Comparison of ENCODE assay signal across 7 cellular contexts in genomic region chr6:90413867-90414266, GRCh38.
DNase-seq lines count a peak whose midpoint lies in the region; ATAC-seq and TF ChIP-seq lines count a peak whose summit lies in the region.

No MANE protein-coding gene starts in this region.

- H3K27ac Mint-ChIP-seq in T-helper 1 cell treated with Interleukin-12 subunit alpha and Interleukin-12 subunit beta and Interleukin-4 antibody, amounts not matched to agents 30 μg/mL and 1 μg/mL, for 36 hours, result peak overlapping the region; percentile 93

- POLR2A ChIA-PET in IMR-90 (lab: Charles Lee; ENCODE audit: unreplicated experiment), result no interaction called here

- 0 out of 2 replicates have a peak overlapping the region, but pooled peaks have one; percentile 44 for H3K14ac ChIP-seq in IMR-90 (replicated peaks; ENCODE audit: low read depth, low read length)

- peaks cover 3% of the 10 kb centered on the region; the same call in 1 of the 2 replicates for H3K4me1 ChIP-seq in IMR-90 (ENCODE audit: control insufficient read depth, insufficient read depth, low read length)
- H3K4me1 ChIP-seq in lower lobe of right lung, result peaks cover 6% of the 10 kb centered on the region

- H2BK120ac ChIP-seq in IMR-90 (ENCODE audit: low read depth, low read length), result no peak overlapping the region

- no peaks in the 10 kb centered on the region for H3K9me1 ChIP-seq in IMR-90 (ENCODE audit: insufficient read depth, low read length)

- H3K4me1 Mint-ChIP-seq in T-helper 1 cell treated with Interleukin-12 subunit alpha and Interleukin-12 subunit beta and Interleukin-4 antibody, amounts not matched to agents 30 μg/mL and 1 μg/mL, for 36 hours (ENCODE audit: low read depth), result peaks cover 63% of the 10 kb centered on the region

- no peaks in the 10 kb centered on the region for H4K20me1 ChIP-seq in IMR-90 (ENCODE audit: insufficient read depth, low read length)

- BruUV-seq in IMR-90 (replicated peaks; lab: Mats Ljungman, UMichigan), result no TSS peak

- H3K4me2 ChIP-seq in IMR-90 (ENCODE audit: low read depth, low read length), result peak overlapping the region; percentile 61

- H2AK5ac ChIP-seq in IMR-90 (ENCODE audit: low read depth, low read length), result no peak overlapping the region

- H3K18ac ChIP-seq in IMR-90 (ENCODE audit: low read depth, low read length), result no peak overlapping the region

- H3K27ac ChIP-seq in IMR-90 (ENCODE audit: insufficient read depth, low read length) (no peak overlapping the region), lower lobe of right lung (no peak overlapping the region)

- H3K27me3 ChIP-seq in IMR-90 (ENCODE audit: control insufficient read depth, insufficient read depth, low read length), result peaks cover 8% of the 10 kb centered on the region
- H3K27me3 ChIP-seq in lower lobe of right lung (ENCODE audit: low read depth), result no peaks in the 10 kb centered on the region

- DNase-seq in IMR-90 (peak; percentile 12), astrocyte of the hippocampus (ENCODE audit: low read depth, low spot score) (peak; percentile 77), lower lobe of right lung (no peak)
- DNase-seq in stimulated activated CD8-positive, alpha-beta memory T cell treated with anti-CD3 and anti-CD28 coated beads, Interleukin-15, amount 100 ng/mL, for 4 hours (ENCODE audit: low read depth in 2 of 2), result peak; percentile 56 to 82
- DNase-seq in NK-92 treated with Interleukin-12 subunit alpha and Interleukin-12 subunit beta, amount 100 ng/mL, for 24 hours (lab: John Stamatoyannopoulos, UW), result no peak

- H3K36me3 ChIP-seq in IMR-90 (ENCODE audit: control insufficient read depth, insufficient read depth, low read length), result no peaks in the 10 kb centered on the region
- H3K36me3 ChIP-seq in lower lobe of right lung, result no peaks in the 10 kb centered on the region

- no peak overlapping the region for H4K91ac ChIP-seq in IMR-90 (ENCODE audit: insufficient read depth, low read depth, low read length)

- no peak overlapping the region for H3K9ac ChIP-seq in IMR-90 (ENCODE audit: low read depth, low read length)

- dilution Hi-C loops in IMR-90 (cut with HindIII; ENCODE audit: low sequenced_read_pairs, unreplicated experiment), result no loop called here

- no peak overlapping the region for H4K5ac ChIP-seq in IMR-90 (ENCODE audit: low read depth, low read length)

- H3K9me3 ChIP-seq in IMR-90 (ENCODE audit: control insufficient read depth, insufficient read depth, low read length), result no peaks in the 10 kb centered on the region
- no peaks in the 10 kb centered on the region for H3K9me3 ChIP-seq in lower lobe of right lung

- peaks cover 6% of the 10 kb centered on the region for H3K36me3 Mint-ChIP-seq in T-helper 1 cell treated with Interleukin-12 subunit alpha and Interleukin-12 subunit beta and Interleukin-4 antibody, amounts not matched to agents 30 μg/mL and 1 μg/mL, for 36 hours (ENCODE audit: low read depth)

- H3K23ac ChIP-seq in IMR-90 (ENCODE audit: low read depth, low read length), result no peak overlapping the region

- no peak for TF ChIP-seq POLR2A in IMR-90 (IDR thresholded peaks at IDR 0.05; ENCODE audit: low read depth, low read length)

- no peak overlapping the region for H2BK15ac ChIP-seq in IMR-90 (ENCODE audit: low read depth, low read length)

- no peaks in the 10 kb centered on the region for H3K79me1 ChIP-seq in IMR-90 (ENCODE audit: low read depth in 1 of 2, low read length in 2 of 2)

- no peak overlapping the region for H2AK9ac ChIP-seq in IMR-90 (replicated peaks; ENCODE audit: low read depth, low read length, poor library complexity)

- H4K8ac ChIP-seq in IMR-90 (ENCODE audit: low read depth in 2 of 2, low read length in 2 of 2), result no peak overlapping the region

- CTCF ChIA-PET in IMR-90 (lab: Yijun Ruan, JAX), result interaction anchor here (2.2 kb wide), 1 partner anchor 473 kb away, joined by 6 read pairs; no protein-coding TSS in a partner anchor

- peak overlapping the region; percentile 79 for H3K4me3 Mint-ChIP-seq in T-helper 1 cell treated with Interleukin-12 subunit alpha and Interleukin-12 subunit beta and Interleukin-4 antibody, amounts not matched to agents 30 μg/mL and 1 μg/mL, for 36 hours

- H2BK5ac ChIP-seq in IMR-90 (ENCODE audit: low read depth, low read length, poor library complexity, severe bottlenecking), result no peak overlapping the region

- no peak overlapping the region for H2BK20ac ChIP-seq in IMR-90 (ENCODE audit: low read depth, low read length)

- no peaks in the 10 kb centered on the region for H3K9me3 Mint-ChIP-seq in T-helper 1 cell treated with Interleukin-12 subunit alpha and Interleukin-12 subunit beta and Interleukin-4 antibody, amounts not matched to agents 30 μg/mL and 1 μg/mL, for 36 hours

- no peak for TF ChIP-seq RAD21 in IMR-90 (IDR thresholded peaks at IDR 0.05; ENCODE audit: low read length)

- H2AFZ ChIP-seq in IMR-90 (replicated peaks; ENCODE audit: low read length, poor library complexity), result peak overlapping the region; percentile 84

- H3K56ac ChIP-seq in IMR-90 (ENCODE audit: extremely low read depth, insufficient read depth, low read length), result no peak overlapping the region

- TF ChIP-seq CTCF in IMR-90 (conservative IDR thresholded peaks at IDR 0.05; ENCODE audit: low read depth, low read length), result no peak
- no peak for TF ChIP-seq CTCF in lower lobe of right lung (IDR thresholded peaks at IDR 0.05)

- 0 out of 2 replicates have a peak overlapping the region, but pooled peaks have one; percentile 21 for H3K4me3 ChIP-seq in IMR-90 (ENCODE audit: insufficient read depth, low read depth, low read length)
- peak overlapping the region; percentile 21 for H3K4me3 ChIP-seq in lower lobe of right lung

- ATAC-seq in IMR-90 (ENCODE audit: low read depth) (peak; percentile 42; the same call in 1 of the 2 replicates), lower lobe of right lung (peak; percentile 57 to 65), GM18519 (IDR thresholded peaks at IDR 0.05; ENCODE audit: low FRiP score, unreplicated experiment) (no peak)

- WGBS in IMR-90 (ENCODE audit: extremely low coverage in 2 of 2, insufficient read length in 1 of 2), 2 experiments, result 10% methylated on average over 5 of the region's 8 CpGs; no CpG with 5 or more reads in 1 of the 2 experiments

- peaks cover 4% of the 10 kb centered on the region for H3K27me3 Mint-ChIP-seq in T-helper 1 cell treated with Interleukin-12 subunit alpha and Interleukin-12 subunit beta and Interleukin-4 antibody, amounts not matched to agents 30 μg/mL and 1 μg/mL, for 36 hours (ENCODE audit: low read depth)

- in situ Hi-C loops in IMR-90 (cut with MboI; ENCODE audit: low sequenced_read_pairs), result no loop called here

- no peak overlapping the region for H3K4ac ChIP-seq in IMR-90 (ENCODE audit: low read depth, low read length)

- intact Hi-C loops in IMR-90 (cut with micrococcal nuclease) (no loop called here), lower lobe of right lung (cut with DNase I) (no loop called here)

TF ChIP-seq in IMR-90, 13 proteins besides CTCF, POLR2A, EP300 and RAD21:
- TF ChIP-seq FOS (IDR thresholded peaks at IDR 0.05; ENCODE audit: low read depth, low read length) (no peak), MXI1 (IDR thresholded peaks at IDR 0.05; ENCODE audit: borderline replicate concordance, low read depth, low read length) (no peak), MAZ (IDR thresholded peaks at IDR 0.05; ENCODE audit: borderline replicate concordance, low read depth, low read length) (no peak), RCOR1 (IDR thresholded peaks at IDR 0.05; ENCODE audit: insufficient replicate concordance, low read length) (no peak), NFE2L2 (IDR thresholded peaks at IDR 0.05; ENCODE audit: low read depth, low read length) (no peak), MAFK (IDR thresholded peaks at IDR 0.05; ENCODE audit: low read depth, low read length) (no peak), RFX5 (IDR thresholded peaks at IDR 0.05; ENCODE audit: low read depth, low read length) (no peak), USF2 (IDR thresholded peaks at IDR 0.05; ENCODE audit: low read depth, low read length) (no peak), CHD1 (IDR thresholded peaks at IDR 0.05; ENCODE audit: low read depth, low read length) (no peak), SMC3 (IDR thresholded peaks at IDR 0.05; ENCODE audit: low read depth, low read length) (no peak), BHLHE40 (IDR thresholded peaks at IDR 0.05; ENCODE audit: low read depth, low read length) (no peak), CEBPB (IDR thresholded peaks at IDR 0.05; ENCODE audit: low read depth, low read length) (no peak)
- TF ChIP-seq, protein P1, sequence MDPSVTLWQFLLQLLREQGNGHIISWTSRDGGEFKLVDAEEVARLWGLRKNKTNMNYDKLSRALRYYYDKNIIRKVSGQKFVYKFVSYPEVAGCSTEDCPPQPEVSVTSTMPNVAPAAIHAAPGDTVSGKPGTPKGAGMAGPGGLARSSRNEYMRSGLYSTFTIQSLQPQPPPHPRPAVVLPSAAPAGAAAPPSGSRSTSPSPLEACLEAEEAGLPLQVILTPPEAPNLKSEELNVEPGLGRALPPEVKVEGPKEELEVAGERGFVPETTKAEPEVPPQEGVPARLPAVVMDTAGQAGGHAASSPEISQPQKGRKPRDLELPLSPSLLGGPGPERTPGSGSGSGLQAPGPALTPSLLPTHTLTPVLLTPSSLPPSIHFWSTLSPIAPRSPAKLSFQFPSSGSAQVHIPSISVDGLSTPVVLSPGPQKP (IDR thresholded peaks at IDR 0.05; ENCODE audit: borderline replicate concordance, low read depth, low read length), result no peak

Comparison
In these comparisons a context has a peak if more than half of its experiments do, and no peak if none do; other contexts are left out.
1. DNase-seq: peak in IMR-90 (single experiment), astrocyte of the hippocampus (single experiment) and stimulated activated CD8-positive, alpha-beta memory T cell treated with anti-CD3 and anti-CD28 coated beads, Interleukin-15, amount 100 ng/mL, for 4 hours (2 of 2); none in lower lobe of right lung (single experiment) and NK-92 treated with Interleukin-12 subunit alpha and Interleukin-12 subunit beta, amount 100 ng/mL, for 24 hours (single experiment).